10 cellular contexts compared by ENCODE assay signal in the genomic region with DNA sequence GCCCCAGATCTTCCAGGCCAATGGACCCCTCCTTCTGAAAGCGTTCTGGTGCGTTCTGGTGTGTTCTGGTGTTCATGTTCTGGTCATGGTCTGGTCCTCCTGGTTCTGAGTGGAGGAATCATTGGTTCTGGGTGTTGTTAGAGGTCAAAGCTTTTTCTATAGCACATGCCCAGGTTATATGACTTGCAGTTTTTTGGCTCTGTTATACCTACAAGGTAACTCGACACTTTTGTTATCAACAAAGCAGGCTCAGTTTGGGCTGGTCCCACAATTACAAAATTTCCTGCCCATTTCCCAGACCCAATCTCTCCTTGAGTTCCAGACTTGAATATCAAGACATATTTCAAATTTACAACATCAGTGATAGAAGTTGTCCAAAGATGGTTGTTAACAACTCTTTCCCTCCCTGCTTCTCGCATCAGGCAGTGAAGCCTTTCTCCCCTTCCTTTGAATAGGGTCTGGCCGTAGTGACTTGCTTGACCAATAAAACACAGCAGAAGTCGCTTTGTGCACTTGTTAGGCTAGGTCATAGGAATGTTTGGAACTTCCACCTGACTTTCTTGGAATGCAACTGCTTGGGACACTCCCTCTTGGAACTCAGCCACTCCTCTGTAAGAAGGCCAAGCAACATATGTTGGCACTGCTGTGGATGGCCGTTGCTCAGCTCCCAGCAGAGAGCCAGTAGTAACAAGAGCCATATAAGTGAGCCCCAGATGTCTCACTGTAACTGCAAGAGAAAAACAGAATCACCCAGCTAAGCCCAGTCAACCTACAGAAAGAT.
A peak's percentile ranks its signal among the peaks of the same experiment; 100 is the strongest.
DNase-seq lines count a peak whose midpoint lies in the region; ATAC-seq and TF ChIP-seq lines count a peak whose summit lies in the region.
"Had no signal": no experiment of that assay in that cellular context is flagged by ENCODE, and none has a peak within 500 bp of the region (broad histone marks: within the 10 kb centered on the region; RNA-seq: fewer than 3 reads in every experiment).

No MANE protein-coding gene starts in this region.

- H3K4me1 ChIP-seq in Caco-2 (peaks cover 44% of the 10 kb centered on the region), endodermal cell (ENCODE audit: control insufficient read depth, insufficient read depth, low read length) (peaks cover 6% of the 10 kb centered on the region), mucosa of descending colon (ENCODE audit: low read depth) (no peaks in the 10 kb centered on the region), tibial nerve (peaks cover 0 to 24% (median under 1%) of the 10 kb centered on the region in 4 donors)

- peak overlapping the region; percentile 92 for H3K27ac Mint-ChIP-seq in Caco-2 (ENCODE audit: unreplicated experiment)
- H3K27ac Mint-ChIP-seq in endodermal cell: peak overlapping the region; percentile 85
- H3K27ac Mint-ChIP-seq: IgD-negative memory B cell had no signal

- peak; percentile 83 to 93 for DNase-seq in Caco-2
- peak; percentile 99 for DNase-seq in NCI-H226
- DNase-seq in endodermal cell: peak; percentile 72
- DNase-seq in mucosa of descending colon: peak in 1 of 3 donors; percentile 66
- no peak for DNase-seq in tibial nerve (ENCODE audit: low spot score in 2 of 2)
- DNase-seq in mesenteric fat pad (ENCODE audit: low spot score): no peak
- DNase-seq in GOT3 (lab: John Stamatoyannopoulos, UW): no peak
- DNase-seq in GM19238 (ENCODE audit: insufficient read length, low spot score): no peak

- no peaks in the 10 kb centered on the region for H3K27me3 ChIP-seq in Caco-2 (replicated peaks; ENCODE audit: control insufficient read depth, insufficient read depth, low read length)
- H3K27me3 ChIP-seq in endodermal cell (ENCODE audit: control insufficient read depth, insufficient read depth, low read length, poor library complexity, severe bottlenecking): no peaks in the 10 kb centered on the region
- H3K27me3 ChIP-seq in tibial nerve: no peaks in the 10 kb centered on the region
- H3K27me3 ChIP-seq: SJSA1 had no signal

- peak in 1 of 2 donors; percentile 12 for TF ChIP-seq EP300 in tibial nerve (IDR thresholded peaks at IDR 0.05)

- TF ChIP-seq CTCF in Caco-2 (IDR thresholded peaks at IDR 0.05; ENCODE audit: insufficient read depth in 1 of 2, low read depth in 1 of 2, low read length in 1 of 2, severe bottlenecking in 1 of 2, unreplicated experiment in 1 of 2) (no peak), endodermal cell (conservative IDR thresholded peaks at IDR 0.05) (no peak), mucosa of descending colon (IDR thresholded peaks at IDR 0.05) (no peak), tibial nerve (IDR thresholded peaks at IDR 0.05) (no peak)

- H3K36me3 Mint-ChIP-seq in Caco-2 (ENCODE audit: insufficient read depth, unreplicated experiment) (peaks cover 10% of the 10 kb centered on the region), endodermal cell (ENCODE audit: low read depth) (peaks cover 43% of the 10 kb centered on the region)
- H3K36me3 Mint-ChIP-seq: IgD-negative memory B cell had no signal

- POLR2A ChIA-PET in Caco-2 (lab: Charles Lee): interaction anchor here (0.5 to 1.5 kb wide), 3 partner anchors 10 to 210 kb away, joined by 5 to 9 read pairs (median 8); no protein-coding TSS in a partner anchor

- peak; percentile 44 for ATAC-seq in mucosa of descending colon

- no peak for TF ChIP-seq POLR2A in tibial nerve (IDR thresholded peaks at IDR 0.05)

- TSS peak; percentile 99 for BruUV-seq in Caco-2 (replicated peaks; lab: Mats Ljungman, UMichigan)

- peak overlapping the region; percentile 45 for H3K4me3 Mint-ChIP-seq in Caco-2 (ENCODE audit: unreplicated experiment)
- H3K4me3 Mint-ChIP-seq in endodermal cell: no peak overlapping the region
- H3K4me3 Mint-ChIP-seq: IgD-negative memory B cell had no signal

- intact Hi-C loops in Caco-2 (cut with micrococcal nuclease; ENCODE audit: unreplicated experiment): loop anchor here (1.0 to 2.0 kb wide), 4 partner anchors 10 to 145 kb away; no protein-coding TSS in a partner anchor
- intact Hi-C loops in mucosa of descending colon (cut with DNase I, micrococcal nuclease): no loop called here

- H3K4me1 Mint-ChIP-seq in Caco-2 (ENCODE audit: low read depth, unreplicated experiment): peaks cover 43% of the 10 kb centered on the region
- peaks cover 26% of the 10 kb centered on the region for H3K4me1 Mint-ChIP-seq in endodermal cell

- no peak overlapping the region for H3K27ac ChIP-seq in endodermal cell (ENCODE audit: low read depth, low read length)
- H3K27ac ChIP-seq in tibial nerve: no peak overlapping the region
- H3K27ac ChIP-seq: SJSA1 had no signal

- H3K36me3 ChIP-seq in Caco-2 (ENCODE audit: control insufficient read depth, insufficient read depth, low read length): no peaks in the 10 kb centered on the region
- H3K36me3 ChIP-seq in endodermal cell (ENCODE audit: control insufficient read depth, insufficient read depth, low read length): no peaks in the 10 kb centered on the region
- no peaks in the 10 kb centered on the region for H3K36me3 ChIP-seq in mucosa of descending colon (ENCODE audit: low read depth)
- H3K36me3 ChIP-seq in tibial nerve: no peaks in the 10 kb centered on the region
- H3K36me3 ChIP-seq: SJSA1 had no signal

- 78 to 89% methylated on average over 4 to 7 of the region's 7 CpGs for WGBS in endodermal cell (ENCODE audit: insufficient coverage in 1 of 2, insufficient read length in 1 of 2), 2 experiments
- 58 to 60% methylated on average over 7 of the region's 7 CpGs for WGBS in tibial nerve, 2 donors

- H3K9me3 Mint-ChIP-seq in Caco-2 (ENCODE audit: unreplicated experiment) (peaks cover 20% of the 10 kb centered on the region), endodermal cell (no peaks in the 10 kb centered on the region)
- H3K9me3 Mint-ChIP-seq: IgD-negative memory B cell had no signal

- no peak overlapping the region for H3K9ac ChIP-seq in endodermal cell (ENCODE audit: extremely low read depth, low read length, poor library complexity, severe bottlenecking)

- H3K9me3 ChIP-seq in Caco-2 (no peaks in the 10 kb centered on the region), endodermal cell (ENCODE audit: control insufficient read depth, low read length) (no peaks in the 10 kb centered on the region), mucosa of descending colon (no peaks in the 10 kb centered on the region), tibial nerve (no peaks in the 10 kb centered on the region)
- H3K9me3 ChIP-seq: SJSA1 had no signal

- no peak overlapping the region for H3K4me3 ChIP-seq in Caco-2 (ENCODE audit: low read depth, low read length)
- H3K4me3 ChIP-seq in endodermal cell (ENCODE audit: low read length): no peak overlapping the region
- H3K4me3 ChIP-seq in mucosa of descending colon: no peak overlapping the region
- no peak overlapping the region for H3K4me3 ChIP-seq in tibial nerve
- H3K4me3 ChIP-seq: SJSA1 had no signal

- H3K27me3 Mint-ChIP-seq in Caco-2 (ENCODE audit: insufficient read depth, unreplicated experiment) (no peaks in the 10 kb centered on the region), endodermal cell (ENCODE audit: insufficient read depth) (no peaks in the 10 kb centered on the region)
- H3K27me3 Mint-ChIP-seq: IgD-negative memory B cell had no signal

- CTCF ChIA-PET in Caco-2 (lab: Charles Lee): interaction anchor here (1.0 to 1.6 kb wide), 2 partner anchors 144 to 145 kb away, joined by 4 read pairs; partner anchors contain the start of gene IL6

Comparison
In these comparisons a context has a peak if more than half of its experiments do, and no peak if none do; other contexts are left out.
1. DNase-seq: peak in Caco-2 (2 of 2), NCI-H226 (single experiment) and endodermal cell (single experiment); none in tibial nerve (0 of 2), mesenteric fat pad (single experiment), GOT3 (single experiment) and GM19238 (single experiment).